ENCODE assay signal across 27 cellular contexts in the genomic region with DNA sequence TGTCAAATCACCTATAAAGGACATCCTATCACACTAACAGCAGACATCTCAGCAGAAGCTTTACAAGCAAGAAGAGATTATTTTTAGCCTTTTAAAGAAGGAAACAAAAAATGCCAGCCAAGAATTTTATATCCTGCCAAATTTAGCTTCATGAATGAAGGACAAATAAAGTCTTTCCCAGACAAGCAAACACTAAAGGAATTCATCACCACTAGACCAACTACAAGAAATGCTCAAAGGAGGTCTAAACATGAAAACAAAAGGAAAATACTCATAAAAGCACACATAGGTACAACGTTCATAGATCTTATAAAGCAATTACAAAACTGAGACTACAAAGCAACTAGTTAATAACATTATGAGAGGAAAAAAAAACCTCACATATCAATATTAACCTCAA. TPM values are rescaled to one million over a fixed set of nuclear protein-coding genes. Genes with fewer than 3 reads are reported as not detected.
"Had no signal": no experiment of that assay in that cellular context is flagged by ENCODE, and none has a peak within 500 bp of the region (broad histone marks: within the 10 kb centered on the region; RNA-seq: fewer than 3 reads in every experiment).

No MANE protein-coding gene starts in this region.

- H3K27me3 ChIP-seq: testis, thyroid gland, vagina had no signal

- FAIRE-seq: urothelium cell line had no signal

- H3K9me3 ChIP-seq: testis, thyroid gland, upper lobe of right lung had no signal

- H3K27ac ChIP-seq: stomach, suprapubic skin, testis, thoracic aorta, thyroid gland, tibial artery, tibial nerve, transverse colon, upper lobe of right lung, uterus, vagina had no signal

- H3K4me3 ChIP-seq: stomach, suprapubic skin, testis, thoracic aorta, thyroid gland, tibial artery, tibial nerve, transverse colon, upper lobe of right lung, uterus, vagina had no signal

- H3K4me1 ChIP-seq: suprapubic skin, testis, thyroid gland, tibial artery, tibial nerve, transverse colon, upper lobe of right lung, uterus, vagina had no signal

- H3K36me3 ChIP-seq: stomach, suprapubic skin, thoracic aorta, thyroid gland, tibial nerve, transverse colon, upper lobe of right lung, uterus, vagina had no signal

- ATAC-seq: stimulated activated effector memory CD8-positive, alpha-beta T cell treated with anti-CD3 and anti-CD28 coated beads, Interleukin-12 subunit alpha, Interleukin-12 subunit beta, amount 100 ng/mL, for 72 hours; stimulated activated memory B cell treated with anti-CD40 and anti-IgM and Interleukin-4, amounts not matched to agents 10 μg/mL and 1 μg/mL and 100 μg/mL, for 72 hours; stimulated activated naive B cell treated with anti-CD40 and anti-IgM and Interleukin-4, amounts not matched to agents 10 μg/mL and 1 μg/mL and 100 μg/mL, for 72 hours; stimulated activated naive CD8-positive, alpha-beta T cell treated with anti-CD3 and anti-CD28 coated beads, Interleukin-15, amount 100 ng/mL, for 72 hours; stimulated activated naive CD8-positive, alpha-beta T cell treated with anti-CD3 and anti-CD28 coated beads, Interleukin-15, Interleukin-2, amounts not matched to agents 100 U/mL and 50 U/mL, for 24 hours; upper lobe of right lung had no signal

- DNase-seq: stimulated activated CD4-positive, alpha-beta T cell treated with anti-CD3 and anti-CD28 coated beads, Interleukin-2, amount 100 ng/mL, for 48 hours; stimulated activated CD4-positive, alpha-beta T cell treated with anti-CD3 and anti-CD28 coated beads, Interleukin-4, amount 100 ng/mL, for 1 hour; stimulated activated CD4-positive, alpha-beta T cell treated with anti-CD3 and anti-CD28 coated beads, Interleukin-4, amount 100 ng/mL, for 24 hours; stimulated activated CD4-positive, alpha-beta T cell treated with anti-CD3 and anti-CD28 coated beads, Interleukin-4, amount 100 ng/mL, for 4 hours; stimulated activated CD8-positive, alpha-beta memory T cell treated with anti-CD3 and anti-CD28 coated beads, Interleukin-4, amount 100 ng/mL, for 48 hours; stimulated activated naive B cell treated with anti-CD40 and anti-IgM and Interleukin-4, amounts not matched to agents 10 μg/mL and 1 μg/mL and 100 μg/mL, for 72 hours; stimulated activated naive CD4-positive, alpha-beta T cell; stimulated activated naive CD4-positive, alpha-beta T cell treated with Interleukin-2 at 50 U/mL for 16 hours; stimulated activated naive CD8-positive, alpha-beta T cell treated with anti-CD3 and anti-CD28 coated beads, Interleukin-15, amount 100 ng/mL, for 72 hours; stimulated activated naive CD8-positive, alpha-beta T cell treated with anti-CD3 and anti-CD28 coated beads, Interleukin-15, Interleukin-2, amounts not matched to agents 100 U/mL and 50 U/mL, for 24 hours; stomach; substantia nigra; testis; thyroid gland; tibial artery; transverse colon; trophoblast cell; upper lobe of right lung; uterus had no signal

RNA-seq across cellular contexts. Expression of a gene that starts 20.7 kb away (rescaled TPM):
- total RNA-seq: temporal lobe, thoracic aorta had no signal
